1 cellular context compared by ENCODE assay signal in genomic region chr17:76217081-76217480, GRCh38.
TF ChIP-seq lines count a peak whose summit lies in the region.

No MANE protein-coding gene starts in this region.

TF ChIP-seq in K562, 482 proteins besides CTCF, POLR2A, EP300 and RAD21 (continued from another document):
- no peak for TF ChIP-seq VEZF1 (CRISPR knock-in tag; IDR thresholded peaks at IDR 0.05)
- no peak for TF ChIP-seq ZBED1 (IDR thresholded peaks at IDR 0.05)
- no peak for TF ChIP-seq GTF3C2 (IDR thresholded peaks at IDR 0.05; ENCODE audit: borderline replicate concordance, extremely low read depth, insufficient read length)
